ENCODE assay signal across 8 cellular contexts in the genomic region with DNA sequence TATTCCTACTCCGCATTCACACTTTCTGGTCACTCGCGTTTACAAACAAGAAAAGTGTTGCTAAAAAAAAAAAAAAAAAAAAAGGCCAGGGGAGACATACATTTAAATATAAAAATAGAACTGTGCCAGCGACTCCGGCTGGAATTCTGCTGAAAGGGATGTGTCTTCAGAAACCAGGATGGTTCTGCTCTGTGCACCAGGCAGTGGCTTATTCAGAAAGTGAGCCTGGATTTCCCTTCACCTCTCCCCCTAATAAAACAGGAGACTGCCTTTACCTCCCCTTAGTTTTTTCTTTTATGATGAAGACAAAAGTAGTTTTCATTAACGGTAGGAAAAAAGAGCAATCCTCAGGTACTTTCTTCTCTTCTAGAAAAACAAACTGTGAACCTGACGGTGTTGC. TPM values are rescaled to one million over a fixed set of nuclear protein-coding genes. Genes with fewer than 3 reads are reported as not detected.
DNase-seq lines count a peak whose midpoint lies in the region; ATAC-seq, FAIRE-seq and TF ChIP-seq lines count a peak whose summit lies in the region.
"Had no signal": no experiment of that assay in that cellular context is flagged by ENCODE, and none has a peak within 500 bp of the region (broad histone marks: within the 10 kb centered on the region; RNA-seq: fewer than 3 reads in every experiment).

No MANE protein-coding gene starts in this region.

- no peak for TF ChIP-seq POLR2A in suprapubic skin (IDR thresholded peaks at IDR 0.05)

- in situ Hi-C loops in brain microvascular endothelial cell (cut with HindIII; ENCODE audit: low pct_ligation_motif_present, low sequenced_read_pairs): no loop called here

- no peaks in the 10 kb centered on the region for H3K36me3 ChIP-seq in HUES64 (ENCODE audit: insufficient read depth, low read length)
- no peaks in the 10 kb centered on the region for H3K36me3 ChIP-seq in brain microvascular endothelial cell (replicated peaks)
- H3K36me3 ChIP-seq in suprapubic skin: no peaks in the 10 kb centered on the region

- FAIRE-seq in D721Med (lab: Jason Lieb, UNC): no peak
- FAIRE-seq: GM19239 had no signal

- H3K4me3 ChIP-seq in HUES64 (ENCODE audit: low read length): peak overlapping the region; percentile 76
- H3K4me3 ChIP-seq in brain microvascular endothelial cell (ENCODE audit: low read depth, low read length): peak overlapping the region; percentile 35
- H3K4me3 ChIP-seq in suprapubic skin: peak overlapping the region; percentile 56

- ATAC-seq in activated CD4-positive, CD25-positive, alpha-beta regulatory T cell treated with anti-CD3 and anti-CD28 coated beads, Interleukin-2, amount 50 U/mL, for 24 hours: no peak
- ATAC-seq in HG03039 (IDR thresholded peaks at IDR 0.05; ENCODE audit: unreplicated experiment): no peak

- H3K27ac ChIP-seq in HUES64 (ENCODE audit: low read depth, low read length) (no peak overlapping the region), brain microvascular endothelial cell (no peak overlapping the region), suprapubic skin (no peak overlapping the region)

- H3K4me1 ChIP-seq in HUES64 (ENCODE audit: insufficient read depth, low read length) (peaks cover 20% of the 10 kb centered on the region), suprapubic skin (peaks cover 28% of the 10 kb centered on the region)

- H3K9me3 ChIP-seq in HUES64 (ENCODE audit: insufficient read depth, low read depth, low read length): no peaks in the 10 kb centered on the region
- no peaks in the 10 kb centered on the region for H3K9me3 ChIP-seq in suprapubic skin

- TF ChIP-seq CTCF in brain microvascular endothelial cell (IDR thresholded peaks at IDR 0.05; ENCODE audit: low read depth, low read length, missing control alignments): no peak
- TF ChIP-seq CTCF in suprapubic skin (IDR thresholded peaks at IDR 0.05): no peak
- no peak for TF ChIP-seq CTCF in D721Med (IDR thresholded peaks at IDR 0.05; ENCODE audit: insufficient read depth, missing control alignments)

- no peaks in the 10 kb centered on the region for H3K27me3 ChIP-seq in HUES64 (ENCODE audit: insufficient read depth, low read length)
- H3K27me3 ChIP-seq in brain microvascular endothelial cell (replicated peaks): peaks cover 22% of the 10 kb centered on the region
- H3K27me3 ChIP-seq in suprapubic skin: peaks cover 4% of the 10 kb centered on the region

- WGBS in HUES64: 0% methylated on average over 4 of the region's 7 CpGs
- WGBS in suprapubic skin: 0% methylated on average over 7 of the region's 7 CpGs

- no peak for TF ChIP-seq EP300 in suprapubic skin (IDR thresholded peaks at IDR 0.05)

- peak overlapping the region; percentile 50 for H3K9ac ChIP-seq in HUES64 (ENCODE audit: low read depth, low read length)

- DNase-seq in brain microvascular endothelial cell: no peak
- DNase-seq in left kidney (ENCODE audit: low read depth, low spot score): peak; percentile 31
- DNase-seq in suprapubic skin (ENCODE audit: low spot score in 2 of 2): no peak
- DNase-seq in D721Med (ENCODE audit: insufficient read length, low spot score): no peak

RNA-seq across cellular contexts. Expression of gene SLC7A8, which starts 0.4 kb away (rescaled TPM):
- 126 TPM for polyA plus RNA-seq in HUES64 (2013, experiment 1 of 2)
- 141 TPM for polyA plus RNA-seq in HUES64 (2013, experiment 2 of 2)
- 10 to 100 TPM; 45.2 to 67.7 (median 53.2) TPM for total RNA-seq in suprapubic skin

RNA-seq across cellular contexts. Expression of gene RNF212B, which starts 54.7 kb away (rescaled TPM):
- 0.20 TPM for polyA plus RNA-seq in HUES64 (2013, experiment 1 of 2)
- polyA plus RNA-seq in HUES64 (2013, experiment 2 of 2): 0.63 TPM
- total RNA-seq in suprapubic skin: not detected
